In genomic region chr13:29935309-29935981, GRCh38 we compare ENCODE assay signal across 8 cellular contexts.
DNase-seq lines count a peak whose midpoint lies in the region; ATAC-seq and TF ChIP-seq lines count a peak whose summit lies in the region.

No MANE protein-coding gene starts in this region.

- H3K27me3 Mint-ChIP-seq in activated naive CD4-positive, alpha-beta T cell treated with anti-CD3 and anti-CD28 coated beads for 36 hours (ENCODE audit: low read depth): no peaks in the 10 kb centered on the region
- peaks cover 10% of the 10 kb centered on the region for H3K27me3 Mint-ChIP-seq in chondrocyte (ENCODE audit: low read depth)

- intact Hi-C loops in activated naive CD4-positive, alpha-beta T cell treated with anti-CD3 and anti-CD28 coated beads for 36 hours (cut with micrococcal nuclease): loop anchor here (1.0 to 10.0 kb wide), 12 partner anchors 11 to 1227 kb away; partner anchors contain the start of genes HSPH1, SLC7A1, UBL3 and USPL1

- H3K9me3 Mint-ChIP-seq in activated naive CD4-positive, alpha-beta T cell treated with anti-CD3 and anti-CD28 coated beads for 36 hours: no peaks in the 10 kb centered on the region
- H3K9me3 Mint-ChIP-seq in chondrocyte (ENCODE audit: low read depth): peaks cover 6% of the 10 kb centered on the region

- H3K4me1 Mint-ChIP-seq in activated naive CD4-positive, alpha-beta T cell treated with anti-CD3 and anti-CD28 coated beads for 36 hours (ENCODE audit: low read depth): peaks cover 39% of the 10 kb centered on the region
- no peaks in the 10 kb centered on the region for H3K4me1 Mint-ChIP-seq in chondrocyte (ENCODE audit: low read depth)

- peak; percentile 94 for DNase-seq in activated naive CD4-positive, alpha-beta T cell treated with anti-CD3 and anti-CD28 coated beads for 36 hours
- DNase-seq in stimulated activated CD4-positive, alpha-beta T cell treated with anti-CD3 and anti-CD28 coated beads, Interleukin-15, amount 100 ng/mL, for 48 hours (ENCODE audit: low read depth in 2 of 2): peak; percentile 68 to 70
- DNase-seq in 8988T (no peak), suprapubic skin (ENCODE audit: low spot score in 2 of 2) (no peak), chondrocyte (ENCODE audit: low spot score) (no peak)

- H4K20me1 ChIP-seq in OCI-LY3 (ENCODE audit: insufficient read depth, low read length): no peaks in the 10 kb centered on the region

- H3K27ac ChIP-seq in OCI-LY3 (ENCODE audit: low read length) (peak overlapping the region; percentile 28; the same call in 1 of the 2 replicates), suprapubic skin (no peak overlapping the region)

- H3K27ac Mint-ChIP-seq in activated naive CD4-positive, alpha-beta T cell treated with anti-CD3 and anti-CD28 coated beads for 36 hours: peak overlapping the region; percentile 83
- no peak overlapping the region for H3K27ac Mint-ChIP-seq in chondrocyte (ENCODE audit: unreplicated experiment)

- 67% methylated on average over 6 of the region's 6 CpGs for WGBS in suprapubic skin

- H3K36me3 ChIP-seq in OCI-LY3 (replicated peaks; ENCODE audit: low read depth, low read length) (no peaks in the 10 kb centered on the region), suprapubic skin (no peaks in the 10 kb centered on the region)

- TF ChIP-seq POLR2A in suprapubic skin (IDR thresholded peaks at IDR 0.05): no peak

- H3K4me3 ChIP-seq in OCI-LY3 (ENCODE audit: low read length) (peak overlapping the region; percentile 66), suprapubic skin (no peak overlapping the region)

- CTCF ChIA-PET in activated naive CD4-positive, alpha-beta T cell treated with anti-CD3 and anti-CD28 coated beads for 36 hours (lab: Charles Lee): interaction anchor here (0.8 to 5.4 kb wide), 15 partner anchors 8 to 178 kb away, joined by 3 to 62 read pairs (median 5); partner anchors contain the start of gene UBL3

- H3K9ac ChIP-seq in OCI-LY3 (ENCODE audit: low read length): peak overlapping the region; percentile 24

- H3K27me3 ChIP-seq in OCI-LY3 (ENCODE audit: low read depth, low read length) (peaks cover 11% of the 10 kb centered on the region), suprapubic skin (no peaks in the 10 kb centered on the region)

- H3K36me3 Mint-ChIP-seq in activated naive CD4-positive, alpha-beta T cell treated with anti-CD3 and anti-CD28 coated beads for 36 hours (ENCODE audit: low read depth): no peaks in the 10 kb centered on the region
- H3K36me3 Mint-ChIP-seq in chondrocyte (ENCODE audit: low read depth): no peaks in the 10 kb centered on the region

- H3K9me3 ChIP-seq in OCI-LY3 (ENCODE audit: insufficient read depth, low read length): no peaks in the 10 kb centered on the region
- H3K9me3 ChIP-seq in suprapubic skin: no peaks in the 10 kb centered on the region

- peak; percentile 93 for ATAC-seq in GM18867 (IDR thresholded peaks at IDR 0.05; ENCODE audit: unreplicated experiment)
- ATAC-seq in HG02852 (IDR thresholded peaks at IDR 0.05; ENCODE audit: unreplicated experiment): peak; percentile 92

- peak overlapping the region; percentile 49; the same call in 1 of the 2 replicates for H2AFZ ChIP-seq in OCI-LY3 (ENCODE audit: low read depth, low read length)

- TF ChIP-seq CTCF in OCI-LY3 (IDR thresholded peaks at IDR 0.05; ENCODE audit: low read depth, low read length): no peak
- TF ChIP-seq CTCF in suprapubic skin (IDR thresholded peaks at IDR 0.05): no peak
- TF ChIP-seq CTCF in chondrocyte (IDR thresholded peaks at IDR 0.05): no peak

- H3K4me3 Mint-ChIP-seq in activated naive CD4-positive, alpha-beta T cell treated with anti-CD3 and anti-CD28 coated beads for 36 hours: peak overlapping the region; percentile 67
- H3K4me3 Mint-ChIP-seq in chondrocyte (ENCODE audit: unreplicated experiment): no peak overlapping the region

- H3K4me1 ChIP-seq in OCI-LY3 (ENCODE audit: low read length): peaks cover 32% of the 10 kb centered on the region
- H3K4me1 ChIP-seq in suprapubic skin: no peaks in the 10 kb centered on the region

- no peak for TF ChIP-seq EP300 in suprapubic skin (IDR thresholded peaks at IDR 0.05)

- H3K4me2 ChIP-seq in OCI-LY3 (ENCODE audit: low read length): peak overlapping the region; percentile 88

- no peaks in the 10 kb centered on the region for H3K79me2 ChIP-seq in OCI-LY3 (ENCODE audit: low read length)

Comparison
In these comparisons a context has a peak if more than half of its experiments do, and no peak if none do; other contexts are left out.
1. DNase-seq: peak in activated naive CD4-positive, alpha-beta T cell treated with anti-CD3 and anti-CD28 coated beads for 36 hours (single experiment) and stimulated activated CD4-positive, alpha-beta T cell treated with anti-CD3 and anti-CD28 coated beads, Interleukin-15, amount 100 ng/mL, for 48 hours (2 of 2); none in 8988T (single experiment), suprapubic skin (0 of 2) and chondrocyte (single experiment).